Comparison of ENCODE assay signal across 16 cellular contexts in genomic region chr9:19375536-19375935, GRCh38. TPM values are rescaled to one million over a fixed set of nuclear protein-coding genes. Genes with fewer than 3 reads are reported as not detected.
DNase-seq lines count a peak whose midpoint lies in the region; ATAC-seq, FAIRE-seq and TF ChIP-seq lines count a peak whose summit lies in the region.
"Had no signal": no experiment of that assay in that cellular context is flagged by ENCODE, and none has a peak within 500 bp of the region (broad histone marks: within the 10 kb centered on the region; RNA-seq: fewer than 3 reads in every experiment).

No MANE protein-coding gene starts in this region.

- no peaks in the 10 kb centered on the region for H3K9me3 Mint-ChIP-seq in activated T-helper 2 cell treated with anti-CD3 and anti-CD28 coated beads, Interferon-gamma antibody, Interleukin-2, Interleukin-4, amounts not matched to agents 10 μg/mL and 5 μg/mL and 100 μg/mL, durations not matched to agents 14 hours and 24 hours and 36 hours
- H3K9me3 Mint-ChIP-seq: nephron had no signal

- H3K4me1 ChIP-seq in prostate gland (replicated peaks): no peaks in the 10 kb centered on the region

- no peaks in the 10 kb centered on the region for H3K27me3 Mint-ChIP-seq in activated T-helper 2 cell treated with anti-CD3 and anti-CD28 coated beads, Interferon-gamma antibody, Interleukin-2, Interleukin-4, amounts not matched to agents 10 μg/mL and 5 μg/mL and 100 μg/mL, durations not matched to agents 14 hours and 24 hours and 36 hours (ENCODE audit: low read depth)

- no peak overlapping the region for H3K27ac ChIP-seq in prostate gland
- H3K27ac ChIP-seq: adrenal gland had no signal

- peaks cover 36% of the 10 kb centered on the region for H3K4me1 Mint-ChIP-seq in activated T-helper 2 cell treated with anti-CD3 and anti-CD28 coated beads, Interferon-gamma antibody, Interleukin-2, Interleukin-4, amounts not matched to agents 10 μg/mL and 5 μg/mL and 100 μg/mL, durations not matched to agents 14 hours and 24 hours and 36 hours (ENCODE audit: low read depth)

- intact Hi-C loops in activated T-helper 2 cell treated with anti-CD3 and anti-CD28 coated beads, Interferon-gamma antibody, Interleukin-2, Interleukin-4, amounts not matched to agents 10 μg/mL and 5 μg/mL and 100 μg/mL, durations not matched to agents 14 hours and 24 hours and 36 hours (cut with micrococcal nuclease): no loop called here
- intact Hi-C loops in prostate gland (cut with DNase I): loop anchor here (10.0 kb wide), 1 partner anchor 251 kb away; the partner anchor contains the start of gene PLIN2

- H3K27ac Mint-ChIP-seq in activated T-helper 2 cell treated with anti-CD3 and anti-CD28 coated beads, Interferon-gamma antibody, Interleukin-2, Interleukin-4, amounts not matched to agents 10 μg/mL and 5 μg/mL and 100 μg/mL, durations not matched to agents 14 hours and 24 hours and 36 hours: peak overlapping the region; percentile 49

- H3K9me3 ChIP-seq in prostate gland: no peaks in the 10 kb centered on the region
- H3K9me3 ChIP-seq: adrenal gland had no signal

- TF ChIP-seq POLR2A in prostate gland (IDR thresholded peaks at IDR 0.05): no peak

- no peak for TF ChIP-seq CTCF in prostate gland (IDR thresholded peaks at IDR 0.05)

- peak; percentile 22 for DNase-seq in AG08395 (ENCODE audit: low spot score)
- DNase-seq in activated T-helper 2 cell treated with anti-CD3 and anti-CD28 coated beads, Interferon-gamma antibody, Interleukin-2, Interleukin-4, amounts not matched to agents 10 μg/mL and 5 μg/mL and 100 μg/mL, durations not matched to agents 14 hours and 24 hours and 36 hours (ENCODE audit: low spot score): no peak
- DNase-seq in kidney tubule cell (ENCODE audit: low spot score): peak; percentile 31
- DNase-seq in prostate gland (ENCODE audit: low spot score): no peak
- DNase-seq: activated CD4-positive, alpha-beta T cell treated with anti-CD3 and anti-CD28 coated beads, Interleukin-2, amount 50 U/mL, for 4 hours; adrenal gland; glutamatergic neuron; left colon; NCI-H1048; NCI-H2227 treated with DMSO at 0.1 percent for 48 hours; T-helper 1 cell had no signal

- peak; percentile 83 for FAIRE-seq in G401.6 (lab: Jason Lieb, UNC)

- H3K36me3 Mint-ChIP-seq in activated T-helper 2 cell treated with anti-CD3 and anti-CD28 coated beads, Interferon-gamma antibody, Interleukin-2, Interleukin-4, amounts not matched to agents 10 μg/mL and 5 μg/mL and 100 μg/mL, durations not matched to agents 14 hours and 24 hours and 36 hours (ENCODE audit: low read depth): peaks cover 79% of the 10 kb centered on the region

- H3K4me3 Mint-ChIP-seq in activated T-helper 2 cell treated with anti-CD3 and anti-CD28 coated beads, Interferon-gamma antibody, Interleukin-2, Interleukin-4, amounts not matched to agents 10 μg/mL and 5 μg/mL and 100 μg/mL, durations not matched to agents 14 hours and 24 hours and 36 hours (ENCODE audit: low read depth): no peak overlapping the region
- H3K4me3 Mint-ChIP-seq: nephron had no signal

- H3K4me3 ChIP-seq in prostate gland: no peak overlapping the region
- H3K4me3 ChIP-seq: adrenal gland had no signal

- no peaks in the 10 kb centered on the region for H3K27me3 ChIP-seq in prostate gland (replicated peaks; ENCODE audit: insufficient read depth)
- H3K27me3 ChIP-seq: adrenal gland had no signal

- peaks cover 0 to 10% of the 10 kb centered on the region in 2 donors for H3K36me3 ChIP-seq in prostate gland

- no peak for ATAC-seq in HG02885 (IDR thresholded peaks at IDR 0.05; ENCODE audit: poor library complexity, unreplicated experiment)
- ATAC-seq in HG02840 (IDR thresholded peaks at IDR 0.05; ENCODE audit: low FRiP score, unreplicated experiment): no peak
- ATAC-seq in HG03432 (IDR thresholded peaks at IDR 0.05; ENCODE audit: unreplicated experiment): no peak

RNA-seq across cellular contexts. Expression of gene RPS6, which starts 4.5 kb away (rescaled TPM):
- total RNA-seq in activated T-helper 2 cell treated with anti-CD3 and anti-CD28 coated beads, Interferon-gamma antibody, Interleukin-2, Interleukin-4, amounts not matched to agents 10 μg/mL and 5 μg/mL and 100 μg/mL, durations not matched to agents 14 hours and 24 hours and 36 hours: 2,288 and 2,340 TPM in 2 replicates
- 1,000 to 10,000 TPM in 1 of 2 donors, 100 to 1,000 TPM in 1; 934 to 2,048 TPM for total RNA-seq in prostate gland

RNA-seq across cellular contexts. Expression of gene ACER2, which starts 33.3 kb away (rescaled TPM):
- total RNA-seq in activated T-helper 2 cell treated with anti-CD3 and anti-CD28 coated beads, Interferon-gamma antibody, Interleukin-2, Interleukin-4, amounts not matched to agents 10 μg/mL and 5 μg/mL and 100 μg/mL, durations not matched to agents 14 hours and 24 hours and 36 hours: 1.0 and 1.3 TPM in 2 replicates
- total RNA-seq in prostate gland: 10 to 100 TPM; 11.1 to 14.0 TPM

Comparison
In these comparisons a context has a peak if more than half of its experiments do, and no peak if none do; other contexts are left out.
1. DNase-seq: peak in AG08395 (single experiment) and kidney tubule cell (single experiment); none in activated T-helper 2 cell treated with anti-CD3 and anti-CD28 coated beads, Interferon-gamma antibody, Interleukin-2, Interleukin-4, amounts not matched to agents 10 μg/mL and 5 μg/mL and 100 μg/mL, durations not matched to agents 14 hours and 24 hours and 36 hours (single experiment) and prostate gland (single experiment).